Comparison of ENCODE assay signal across 31 cellular contexts in the genomic region with DNA sequence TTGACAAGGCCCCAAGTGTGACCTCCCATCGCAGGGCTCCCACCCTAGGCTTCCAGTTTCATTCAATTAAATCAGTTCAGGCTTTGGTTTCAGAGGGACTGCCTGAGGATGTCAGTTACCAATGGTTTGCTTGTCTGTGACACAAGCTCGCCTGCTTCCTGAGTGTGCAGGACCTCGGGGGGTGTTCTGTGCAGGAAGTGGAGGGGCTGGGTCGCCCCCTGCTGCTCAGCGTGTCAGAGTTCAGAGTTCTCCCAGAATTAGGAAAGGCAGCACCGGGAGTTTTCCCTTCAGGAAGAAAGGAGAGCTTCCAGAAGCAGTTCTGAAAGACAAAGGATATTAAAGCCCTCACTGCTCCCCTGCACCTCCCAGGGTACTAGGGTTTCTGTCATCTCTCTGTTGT. TPM values are rescaled to one million over a fixed set of nuclear protein-coding genes. Genes with fewer than 3 reads are reported as not detected.
DNase-seq lines count a peak whose midpoint lies in the region; ATAC-seq and TF ChIP-seq lines count a peak whose summit lies in the region.
"Had no signal": no experiment of that assay in that cellular context is flagged by ENCODE, and none has a peak within 500 bp of the region (broad histone marks: within the 10 kb centered on the region; RNA-seq: fewer than 3 reads in every experiment).

No MANE protein-coding gene starts in this region.

- TF ChIP-seq EP300 in upper lobe of left lung (IDR thresholded peaks at IDR 0.05) = no peak

- H3K27me3 ChIP-seq in DND-41 (ENCODE audit: insufficient read depth, low read length, poor library complexity) = peaks cover 25% of the 10 kb centered on the region
- H3K27me3 ChIP-seq in HUES48 (ENCODE audit: control insufficient read depth, insufficient read depth, low read length) = no peaks in the 10 kb centered on the region
- no peaks in the 10 kb centered on the region for H3K27me3 ChIP-seq in upper lobe of left lung
- H3K27me3 ChIP-seq: Peyer's patch, SJCRH30, testis, uterus had no signal

- DNase-seq in DND-41 = no peak
- DNase-seq in WTC11 (ENCODE audit: low spot score) = peak; percentile 24
- peak; percentile 40 for DNase-seq in nephron progenitor cell
- DNase-seq in ureter (ENCODE audit: low spot score) = no peak
- DNase-seq in DMS53 treated with DMSO at 0.1 percent for 48 hours (lab: John Stamatoyannopoulos, UW; ENCODE audit: unreplicated experiment) = no peak
- DNase-seq in pons (ENCODE audit: low spot score) = no peak
- no peak for DNase-seq in upper lobe of left lung
- DNase-seq: activated CD4-positive, alpha-beta T cell treated with anti-CD3 and anti-CD28 coated beads for 1 hour; activated CD8-positive, alpha-beta T cell treated with anti-CD3 and anti-CD28 coated beads for 36 hours; anterior cingulate cortex; C1 segment of cervical spinal cord; effector CD8-positive, alpha-beta T cell; heart left ventricle; MM.1S; NCI-H1436; NCI-H510A treated with DMSO at 0.1 percent for 48 hours; Peyer's patch; posterior cingulate gyrus; sigmoid colon; SJCRH30; stimulated activated naive CD8-positive, alpha-beta T cell treated with anti-CD3 and anti-CD28 coated beads, Interleukin-15, Interleukin-2, amounts not matched to agents 100 U/mL and 50 U/mL, for 24 hours; testis; uterus had no signal

- no peaks in the 10 kb centered on the region for H3K9me3 ChIP-seq in DND-41 (ENCODE audit: insufficient read depth, low read length, severe bottlenecking)
- no peaks in the 10 kb centered on the region for H3K9me3 ChIP-seq in HUES48 (ENCODE audit: control insufficient read depth, insufficient read depth, low read length)
- no peaks in the 10 kb centered on the region for H3K9me3 ChIP-seq in upper lobe of left lung
- H3K9me3 ChIP-seq: HAP-1, heart left ventricle, Peyer's patch, sigmoid colon, SJCRH30, testis, uterus had no signal

- POLR2A ChIA-PET in WTC11 (lab: Charles Lee) = interaction anchor here (1.1 kb wide), 1 partner anchor 20 kb away, joined by 3 read pairs; no protein-coding TSS in a partner anchor

- WGBS in upper lobe of left lung, 2 donors = 24 to 35% methylated on average over 2 to 6 of the region's 6 CpGs

- H3K27ac ChIP-seq in DND-41 (ENCODE audit: low read length) (no peak overlapping the region), HUES48 (ENCODE audit: low read depth, low read length) (peak overlapping the region; percentile 56), upper lobe of left lung (no peak overlapping the region)
- H3K27ac ChIP-seq: heart left ventricle, Peyer's patch, sigmoid colon, SJCRH30, testis, uterus had no signal

- ATAC-seq in DND-41 (ENCODE audit: insufficient read depth, low read depth) (no peak), WTC11 (peak; percentile 40), upper lobe of left lung (ENCODE audit: low FRiP score in 2 of 2) (no peak)
- ATAC-seq: activated CD8-positive, alpha-beta T cell treated with anti-CD3 and anti-CD28 coated beads for 36 hours; heart left ventricle; K562; stimulated activated naive CD8-positive, alpha-beta T cell treated with anti-CD3 and anti-CD28 coated beads, Interleukin-15, Interleukin-2, amounts not matched to agents 100 U/mL and 50 U/mL, for 24 hours had no signal

- CTCF ChIA-PET in WTC11 (lab: Charles Lee) = interaction anchor here (1.0 to 3.3 kb wide), 6 partner anchors 8 to 273 kb away, joined by 3 to 26 read pairs (median 4); no protein-coding TSS in a partner anchor

- H2AFZ ChIP-seq in DND-41 (ENCODE audit: low read depth, low read length) = no peak overlapping the region

- H4K20me1 ChIP-seq in DND-41 (ENCODE audit: insufficient read depth, low read length) = no peaks in the 10 kb centered on the region; the same call in 1 of the 2 replicates

- H3K4me2 ChIP-seq in DND-41 (ENCODE audit: insufficient read depth, low read length) = no peak overlapping the region

- H3K9ac ChIP-seq in DND-41 (ENCODE audit: low read depth, low read length) (no peak overlapping the region), HUES48 (ENCODE audit: low read depth, low read length) (no peak overlapping the region)

- H3K9me3 Mint-ChIP-seq in WTC11 = no peaks in the 10 kb centered on the region
- no peaks in the 10 kb centered on the region for H3K9me3 Mint-ChIP-seq in nephron progenitor cell
- H3K9me3 Mint-ChIP-seq: activated CD8-positive, alpha-beta T cell treated with anti-CD3 and anti-CD28 coated beads for 36 hours; nephron had no signal

- no peaks in the 10 kb centered on the region for H3K79me2 ChIP-seq in DND-41 (ENCODE audit: insufficient read depth, low read length)

- no peaks in the 10 kb centered on the region for H3K4me1 ChIP-seq in DND-41 (ENCODE audit: insufficient read depth, low read length)
- peaks cover 25% of the 10 kb centered on the region for H3K4me1 ChIP-seq in HUES48 (ENCODE audit: control insufficient read depth, insufficient read depth, low read length)
- no peaks in the 10 kb centered on the region for H3K4me1 ChIP-seq in upper lobe of left lung
- H3K4me1 ChIP-seq: heart left ventricle, Peyer's patch, sigmoid colon, SJCRH30, testis, uterus had no signal

- no peak for TF ChIP-seq POLR2A in upper lobe of left lung (IDR thresholded peaks at IDR 0.05)

- H3K27ac Mint-ChIP-seq in WTC11 = peak overlapping the region; percentile 92
- H3K27ac Mint-ChIP-seq in nephron progenitor cell = peak overlapping the region; percentile 75
- H3K27ac Mint-ChIP-seq: activated CD8-positive, alpha-beta T cell treated with anti-CD3 and anti-CD28 coated beads for 36 hours; activated naive CD8-positive, alpha-beta T cell had no signal

- H3K27me3 Mint-ChIP-seq in WTC11 (ENCODE audit: low read depth) (no peaks in the 10 kb centered on the region; the same call in 1 of the 2 replicates), nephron progenitor cell (ENCODE audit: low read depth, poor library complexity) (peaks cover 8% of the 10 kb centered on the region)

- H3K4me1 Mint-ChIP-seq in WTC11 (peaks cover 36% of the 10 kb centered on the region), nephron progenitor cell (peaks cover 53% of the 10 kb centered on the region)

- H3K4me3 Mint-ChIP-seq in WTC11 (no peak overlapping the region), nephron progenitor cell (peak overlapping the region; percentile 69)
- H3K4me3 Mint-ChIP-seq: activated CD8-positive, alpha-beta T cell treated with anti-CD3 and anti-CD28 coated beads for 36 hours; activated naive CD8-positive, alpha-beta T cell; nephron had no signal

- H3K36me3 Mint-ChIP-seq in WTC11 (no peaks in the 10 kb centered on the region), nephron progenitor cell (ENCODE audit: low read depth) (no peaks in the 10 kb centered on the region)
- H3K36me3 Mint-ChIP-seq: activated naive CD8-positive, alpha-beta T cell had no signal

- TF ChIP-seq CTCF in DND-41 (IDR thresholded peaks at IDR 0.05; ENCODE audit: borderline replicate concordance, extremely low read depth, low read length, poor library complexity, severe bottlenecking) (peak; percentile 25), WTC11 (IDR thresholded peaks at IDR 0.05) (no peak), nephron progenitor cell (IDR thresholded peaks at IDR 0.05) (no peak), upper lobe of left lung (IDR thresholded peaks at IDR 0.05) (no peak)

- H3K36me3 ChIP-seq in DND-41 (ENCODE audit: insufficient read depth, low read length) = no peaks in the 10 kb centered on the region
- no peaks in the 10 kb centered on the region for H3K36me3 ChIP-seq in HUES48 (ENCODE audit: control insufficient read depth, insufficient read depth, low read length)
- H3K36me3 ChIP-seq in upper lobe of left lung = no peaks in the 10 kb centered on the region
- H3K36me3 ChIP-seq: HAP-1, heart left ventricle, Peyer's patch, sigmoid colon, SJCRH30, uterus had no signal

- H3K4me3 ChIP-seq in DND-41 (ENCODE audit: low read depth in 1 of 2, low read length in 2 of 2) (no peak overlapping the region), HUES48 (ENCODE audit: low read depth, low read length) (no peak overlapping the region), upper lobe of left lung (no peak overlapping the region)
- H3K4me3 ChIP-seq: HAP-1, heart left ventricle, K562, Peyer's patch, sigmoid colon, SJCRH30, testis, uterus had no signal

TF ChIP-seq in WTC11, 78 proteins besides CTCF, POLR2A, EP300 and RAD21 (continues in another document):
- no peak for TF ChIP-seq ESRRA (CRISPR knock-in tag; IDR thresholded peaks at IDR 0.05; ENCODE audit: borderline replicate concordance)
- no peak for TF ChIP-seq RELA (CRISPR knock-in tag; IDR thresholded peaks at IDR 0.05; ENCODE audit: borderline replicate concordance)
- TF ChIP-seq FOXP1 (CRISPR knock-in tag; IDR thresholded peaks at IDR 0.05; ENCODE audit: borderline replicate concordance) = no peak
- TF ChIP-seq, protein P1, sequence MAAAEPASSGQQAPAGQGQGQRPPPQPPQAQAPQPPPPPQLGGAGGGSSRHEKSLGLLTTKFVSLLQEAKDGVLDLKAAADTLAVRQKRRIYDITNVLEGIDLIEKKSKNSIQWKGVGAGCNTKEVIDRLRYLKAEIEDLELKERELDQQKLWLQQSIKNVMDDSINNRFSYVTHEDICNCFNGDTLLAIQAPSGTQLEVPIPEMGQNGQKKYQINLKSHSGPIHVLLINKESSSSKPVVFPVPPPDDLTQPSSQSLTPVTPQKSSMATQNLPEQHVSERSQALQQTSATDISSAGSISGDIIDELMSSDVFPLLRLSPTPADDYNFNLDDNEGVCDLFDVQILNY (CRISPR knock-in tag; IDR thresholded peaks at IDR 0.05) = no peak
- TF ChIP-seq NR2C2 (CRISPR knock-in tag; IDR thresholded peaks at IDR 0.05) = no peak

RNA-seq across cellular contexts. Expression of a gene that starts 50.8 kb away (rescaled TPM):
- total RNA-seq in WTC11 (2021) = 0.07 to 0.11 TPM in 2 of 3 replicates, not detected in the other
- total RNA-seq in ureter = not detected
- total RNA-seq in upper lobe of left lung = 1 to 10 TPM in 1 of 6 donors, under 1 TPM in 4, not detected in 1; 0.33 to 1.0 (median 0.46) TPM
- total RNA-seq: activated CD8-positive, alpha-beta T cell treated with anti-CD3 and anti-CD28 coated beads for 36 hours; fibroblast of villous mesenchyme; heart left ventricle; K562; lung microvascular endothelial cell; sigmoid colon; SJCRH30; T-helper 1 cell treated with Interleukin-12 subunit alpha and Interleukin-12 subunit beta and Interleukin-4 antibody, amounts not matched to agents 30 ng/mL and 1 ng/mL, for 36 hours had no signal

Comparison
In these comparisons a context has a peak if more than half of its experiments do, and no peak if none do; other contexts are left out.
1. DNase-seq: peak in WTC11 (single experiment) and nephron progenitor cell (single experiment); none in DND-41 (single experiment), ureter (single experiment), DMS53 treated with DMSO at 0.1 percent for 48 hours (single experiment), pons (single experiment) and upper lobe of left lung (0 of 2).